13 cellular contexts compared by ENCODE assay signal in the genomic region with DNA sequence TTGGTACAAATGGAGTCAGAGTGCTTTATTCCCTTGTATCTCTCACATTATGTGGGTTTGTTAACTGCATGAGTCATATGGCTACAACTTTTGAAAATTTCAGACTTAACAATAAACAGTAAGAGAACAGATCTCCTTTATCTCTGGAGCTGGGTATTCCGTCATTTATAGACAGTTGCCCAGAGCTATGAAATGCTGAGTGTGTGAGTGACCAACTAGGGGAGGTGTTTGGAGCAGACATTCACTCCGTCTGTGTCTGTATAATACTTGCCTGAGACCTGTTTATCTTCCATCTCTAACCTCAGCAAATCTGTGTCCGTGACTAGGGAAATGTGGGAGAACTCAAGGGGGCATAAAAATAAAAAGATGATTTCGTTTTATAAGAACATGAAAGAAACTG.
DNase-seq lines count a peak whose midpoint lies in the region; TF ChIP-seq lines count a peak whose summit lies in the region.
"Had no signal": no experiment of that assay in that cellular context is flagged by ENCODE, and none has a peak within 500 bp of the region (broad histone marks: within the 10 kb centered on the region; RNA-seq: fewer than 3 reads in every experiment).

No MANE protein-coding gene starts in this region.

- no peak overlapping the region for H3K4me3 Mint-ChIP-seq in HFFc6
- H3K4me3 Mint-ChIP-seq: CD4-positive, alpha-beta T cell had no signal

- H3K27me3 Mint-ChIP-seq in HFFc6 (ENCODE audit: insufficient read depth): no peaks in the 10 kb centered on the region; the same call in 1 of the 2 replicates
- H3K27me3 Mint-ChIP-seq: CD4-positive, alpha-beta T cell had no signal

- H3K27ac Mint-ChIP-seq in HFFc6: no peak overlapping the region
- H3K27ac Mint-ChIP-seq: activated naive CD4-positive, alpha-beta T cell treated with anti-CD3 and anti-CD28 coated beads, Interleukin-2, amount 50 U/mL, for 72 hours; CD4-positive, alpha-beta T cell had no signal

- TF ChIP-seq CTCF in HFFc6 (IDR thresholded peaks at IDR 0.05) (no peak), astrocyte of the cerebellum (IDR thresholded peaks at IDR 0.05; ENCODE audit: low read depth, low read length, missing control alignments) (no peak)

- in situ Hi-C loops in astrocyte of the cerebellum (cut with HindIII; ENCODE audit: low sequenced_read_pairs): no loop called here

- no peaks in the 10 kb centered on the region for H3K36me3 Mint-ChIP-seq in HFFc6 (ENCODE audit: low read depth)

- H3K4me1 Mint-ChIP-seq in HFFc6 (ENCODE audit: low read depth): peaks cover 7% of the 10 kb centered on the region; the same call in 1 of the 2 replicates

- H3K4me3 ChIP-seq in astrocyte of the cerebellum (ENCODE audit: low read depth, low read length): no peak overlapping the region
- H3K4me3 ChIP-seq: esophagus squamous epithelium, HAP-1 had no signal

- no peaks in the 10 kb centered on the region for H3K9me3 Mint-ChIP-seq in HFFc6
- H3K9me3 Mint-ChIP-seq: CD4-positive, alpha-beta T cell had no signal

- DNase-seq in HFFc6: peak; percentile 9
- peak; percentile 4 for DNase-seq in astrocyte of the cerebellum (ENCODE audit: low read depth)
- peak; percentile 91 for DNase-seq in iris pigment epithelial cell (ENCODE audit: low read depth)
- peak; percentile 58 for DNase-seq in superior temporal gyrus (ENCODE audit: extremely low spot score)
- no peak for DNase-seq in NCI-H1694 (lab: John Stamatoyannopoulos, UW)
- DNase-seq in NCI-H187 (lab: John Stamatoyannopoulos, UW): no peak
- DNase-seq in activated naive CD4-positive, alpha-beta T cell (lab: John Stamatoyannopoulos, UW): no peak
- DNase-seq: CD4-positive, alpha-beta T cell; esophagus squamous epithelium; stimulated activated CD4-positive, alpha-beta T cell treated with anti-CD3 and anti-CD28 coated beads, Interleukin-4, amount 100 ng/mL, for 24 hours; stimulated activated naive CD4-positive, alpha-beta T cell treated with Interleukin-2 at 50 U/mL for 16 hours had no signal

Comparison
In these comparisons a context has a peak if more than half of its experiments do, and no peak if none do; other contexts are left out.
1. DNase-seq: peak in HFFc6 (single experiment), astrocyte of the cerebellum (single experiment), iris pigment epithelial cell (single experiment) and superior temporal gyrus (single experiment); none in NCI-H1694 (single experiment), NCI-H187 (0 of 2) and activated naive CD4-positive, alpha-beta T cell (0 of 4).